Comparison of ENCODE assay signal across 14 cellular contexts in genomic region chr1:15957221-15958090, GRCh38. TPM values are rescaled to one million over a fixed set of nuclear protein-coding genes. Genes with fewer than 3 reads are reported as not detected.
A peak's percentile ranks its signal among the peaks of the same experiment; 100 is the strongest.
DNase-seq lines count a peak whose midpoint lies in the region; ATAC-seq and TF ChIP-seq lines count a peak whose summit lies in the region.
"Had no signal": no experiment of that assay in that cellular context is flagged by ENCODE, and none has a peak within 500 bp of the region (broad histone marks: within the 10 kb centered on the region; RNA-seq: fewer than 3 reads in every experiment).

No MANE protein-coding gene starts in this region.

- DNase-seq in cardiac muscle cell (ENCODE audit: low read depth in 1 of 2, low spot score in 1 of 2) = peak in 1 of 2 donors; percentile 47
- no peak for DNase-seq in cardiac septum (ENCODE audit: low spot score)
- no peak for DNase-seq in fibroblast of the aortic adventitia (ENCODE audit: low read depth)
- DNase-seq in stimulated activated naive CD8-positive, alpha-beta T cell treated with anti-CD3 and anti-CD28 coated beads, Interleukin-15, amount 100 ng/mL, for 72 hours = no peak
- DNase-seq in immature natural killer cell = no peak
- DNase-seq in anterior cingulate cortex (lab: John Stamatoyannopoulos, UW) = no peak
- DNase-seq: DMS 273 treated with DMSO at 0.1 percent for 48 hours, foreskin melanocyte had no signal

- H3K36me3 ChIP-seq in cardiac muscle cell = no peaks in the 10 kb centered on the region

- H3K27ac ChIP-seq in cardiac muscle cell (peak overlapping the region; percentile 40), VCaP (peak overlapping the region; percentile 69)

- no peaks in the 10 kb centered on the region for H3K27me3 ChIP-seq in cardiac muscle cell
- H3K27me3 ChIP-seq: tibial artery had no signal

- TF ChIP-seq CTCF in cardiac muscle cell (IDR thresholded peaks at IDR 0.05; ENCODE audit: low read depth, low read length) (peak; percentile 47), VCaP (conservative IDR thresholded peaks at IDR 0.05) (peak; percentile 65), fibroblast of the aortic adventitia (IDR thresholded peaks at IDR 0.05; ENCODE audit: insufficient read depth, low read length) (peak; percentile 46)

- H3K27me3 Mint-ChIP-seq in stimulated activated naive CD8-positive, alpha-beta T cell treated with anti-CD3 and anti-CD28 coated beads, Interleukin-15, amount 100 ng/mL, for 72 hours = no peaks in the 10 kb centered on the region
- H3K27me3 Mint-ChIP-seq in immature natural killer cell (ENCODE audit: low read depth in 3 of 3) = peaks cover 0 to 9% (median 0%) of the 10 kb centered on the region in 3 donors

- H3K4me1 ChIP-seq in cardiac muscle cell (ENCODE audit: low read depth) = peaks cover 64% of the 10 kb centered on the region

- intact Hi-C loops in cardiac septum (cut with DNase I) = no loop called here

- H3K36me3 Mint-ChIP-seq in immature natural killer cell = peaks cover 0 to 12% (median 4%) of the 10 kb centered on the region in 3 donors

- H3K4me3 Mint-ChIP-seq in stimulated activated naive CD8-positive, alpha-beta T cell treated with anti-CD3 and anti-CD28 coated beads, Interleukin-15, amount 100 ng/mL, for 72 hours = peak overlapping the region in 1 of 2 donors; percentile 31
- no peak overlapping the region for H3K4me3 Mint-ChIP-seq in immature natural killer cell

- H3K9me3 Mint-ChIP-seq in stimulated activated naive CD8-positive, alpha-beta T cell treated with anti-CD3 and anti-CD28 coated beads, Interleukin-15, amount 100 ng/mL, for 72 hours = no peaks in the 10 kb centered on the region
- H3K9me3 Mint-ChIP-seq in immature natural killer cell = no peaks in the 10 kb centered on the region

- H3K27ac Mint-ChIP-seq in stimulated activated naive CD8-positive, alpha-beta T cell treated with anti-CD3 and anti-CD28 coated beads, Interleukin-15, amount 100 ng/mL, for 72 hours = peak overlapping the region; percentile 86 to 98
- H3K27ac Mint-ChIP-seq in immature natural killer cell = peak overlapping the region in 2 of 6 donors; percentile 1 to 60

- ATAC-seq in stimulated activated naive CD8-positive, alpha-beta T cell treated with anti-CD3 and anti-CD28 coated beads, Interleukin-15, amount 100 ng/mL, for 72 hours = no peak
- no peak for ATAC-seq in HG03108 (IDR thresholded peaks at IDR 0.05; ENCODE audit: unreplicated experiment)

- H3K4me1 Mint-ChIP-seq in stimulated activated naive CD8-positive, alpha-beta T cell treated with anti-CD3 and anti-CD28 coated beads, Interleukin-15, amount 100 ng/mL, for 72 hours = peaks cover 98% of the 10 kb centered on the region
- H3K4me1 Mint-ChIP-seq in immature natural killer cell = peaks cover 3 to 53% of the 10 kb centered on the region in 2 donors

- H3K9me3 ChIP-seq in cardiac muscle cell (ENCODE audit: low read depth) = no peaks in the 10 kb centered on the region
- H3K9me3 ChIP-seq: tibial artery had no signal

- H3K4me3 ChIP-seq in cardiac muscle cell = no peak overlapping the region
- no peak overlapping the region for H3K4me3 ChIP-seq in fibroblast of the aortic adventitia (ENCODE audit: low read depth, low read length)
- H3K4me3 ChIP-seq: tibial artery had no signal

RNA-seq across cellular contexts. Expression of gene ZBTB17, which starts 18.4 kb away (rescaled TPM):
- total RNA-seq in cardiac muscle cell (48.8 and 64.0 TPM in 2 replicates), cardiac septum (24.9 TPM), fibroblast of the aortic adventitia (ENCODE audit: low replicate concordance) (13.8 and 21.7 TPM in 2 replicates)
- polyA plus RNA-seq in cardiac muscle cell (47.1 and 61.6 TPM in 2 replicates), immature natural killer cell (10 to 100 TPM in 1 of 3 donors, 1 to 10 TPM in 2; 6.1 to 21.4 (median 7.0) TPM)

RNA-seq across cellular contexts. Expression of gene SRARP, which starts 46.6 kb away (rescaled TPM):
- total RNA-seq in cardiac muscle cell (0.12 TPM in 1 of 2 replicates, not detected in the other), cardiac septum (not detected), fibroblast of the aortic adventitia (ENCODE audit: low replicate concordance) (not detected in 2 replicates)
- polyA plus RNA-seq in cardiac muscle cell (not detected in 2 replicates), immature natural killer cell (not detected)
- total RNA-seq: mononuclear cell; NCI-H460; T-helper 2 cell treated with Interferon-gamma antibody and Interleukin-4, amounts not matched to agents 100 ng/mL and 5 ng/mL, for 36 hours had no signal
